ENCODE assay signal across 1 cellular context in the genomic region with DNA sequence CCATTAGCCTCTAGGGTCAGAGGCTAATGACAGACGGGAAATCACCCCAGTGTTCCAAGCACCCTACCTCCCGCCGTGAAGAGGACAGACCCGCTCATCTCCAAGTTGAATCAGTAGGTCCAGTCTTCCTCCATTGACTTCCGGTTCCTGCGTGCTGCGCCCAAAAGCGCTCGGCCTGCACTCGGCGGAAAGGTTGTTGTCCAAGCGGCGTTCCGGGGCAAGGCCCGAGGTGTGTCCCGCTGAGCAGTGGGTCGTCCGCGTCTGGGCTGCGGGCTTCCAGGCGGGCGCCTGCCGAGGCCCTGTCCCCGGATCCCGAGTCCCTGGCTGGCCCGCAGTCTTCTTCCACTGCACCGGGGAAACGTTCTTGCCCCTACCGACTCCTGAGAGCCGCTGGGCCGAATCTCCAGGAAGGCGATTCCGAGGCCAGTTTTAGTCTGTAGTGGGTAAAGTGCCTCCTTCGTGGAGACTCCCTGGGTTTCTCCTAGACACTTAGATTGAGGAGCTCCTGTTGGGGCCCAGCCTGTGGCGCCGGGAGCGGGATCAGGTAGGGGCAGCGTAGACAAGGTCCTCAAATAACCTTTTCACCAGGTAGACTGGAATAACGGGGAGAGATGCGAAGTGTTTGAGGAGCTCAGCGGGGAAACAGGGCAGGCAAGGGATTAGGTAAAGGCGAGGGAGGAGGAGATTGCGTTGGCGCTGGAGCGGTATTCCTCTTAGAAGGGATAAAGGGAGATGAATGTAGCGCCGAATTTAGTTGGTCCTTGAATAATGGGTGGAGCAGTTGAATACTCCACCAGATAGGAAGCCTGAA.
A peak's percentile ranks its signal among the peaks of the same experiment; 100 is the strongest.
TF ChIP-seq lines count a peak whose summit lies in the region.

A gene with protein sequence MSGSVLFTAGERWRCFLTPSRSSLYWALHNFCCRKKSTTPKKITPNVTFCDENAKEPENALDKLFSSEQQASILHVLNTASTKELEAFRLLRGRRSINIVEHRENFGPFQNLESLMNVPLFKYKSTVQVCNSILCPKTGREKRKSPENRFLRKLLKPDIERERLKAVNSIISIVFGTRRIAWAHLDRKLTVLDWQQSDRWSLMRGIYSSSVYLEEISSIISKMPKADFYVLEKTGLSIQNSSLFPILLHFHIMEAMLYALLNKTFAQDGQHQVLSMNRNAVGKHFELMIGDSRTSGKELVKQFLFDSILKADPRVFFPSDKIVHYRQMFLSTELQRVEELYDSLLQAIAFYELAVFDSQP (minus strand): TSS at position 138 of the 811 bp plus-strand sequence. CDS start 40 bp downstream, at position 98.

TF ChIP-seq in GM23338, 12 proteins besides CTCF, POLR2A, EP300 and RAD21 (continued from another document):
- TF ChIP-seq, protein P1, sequence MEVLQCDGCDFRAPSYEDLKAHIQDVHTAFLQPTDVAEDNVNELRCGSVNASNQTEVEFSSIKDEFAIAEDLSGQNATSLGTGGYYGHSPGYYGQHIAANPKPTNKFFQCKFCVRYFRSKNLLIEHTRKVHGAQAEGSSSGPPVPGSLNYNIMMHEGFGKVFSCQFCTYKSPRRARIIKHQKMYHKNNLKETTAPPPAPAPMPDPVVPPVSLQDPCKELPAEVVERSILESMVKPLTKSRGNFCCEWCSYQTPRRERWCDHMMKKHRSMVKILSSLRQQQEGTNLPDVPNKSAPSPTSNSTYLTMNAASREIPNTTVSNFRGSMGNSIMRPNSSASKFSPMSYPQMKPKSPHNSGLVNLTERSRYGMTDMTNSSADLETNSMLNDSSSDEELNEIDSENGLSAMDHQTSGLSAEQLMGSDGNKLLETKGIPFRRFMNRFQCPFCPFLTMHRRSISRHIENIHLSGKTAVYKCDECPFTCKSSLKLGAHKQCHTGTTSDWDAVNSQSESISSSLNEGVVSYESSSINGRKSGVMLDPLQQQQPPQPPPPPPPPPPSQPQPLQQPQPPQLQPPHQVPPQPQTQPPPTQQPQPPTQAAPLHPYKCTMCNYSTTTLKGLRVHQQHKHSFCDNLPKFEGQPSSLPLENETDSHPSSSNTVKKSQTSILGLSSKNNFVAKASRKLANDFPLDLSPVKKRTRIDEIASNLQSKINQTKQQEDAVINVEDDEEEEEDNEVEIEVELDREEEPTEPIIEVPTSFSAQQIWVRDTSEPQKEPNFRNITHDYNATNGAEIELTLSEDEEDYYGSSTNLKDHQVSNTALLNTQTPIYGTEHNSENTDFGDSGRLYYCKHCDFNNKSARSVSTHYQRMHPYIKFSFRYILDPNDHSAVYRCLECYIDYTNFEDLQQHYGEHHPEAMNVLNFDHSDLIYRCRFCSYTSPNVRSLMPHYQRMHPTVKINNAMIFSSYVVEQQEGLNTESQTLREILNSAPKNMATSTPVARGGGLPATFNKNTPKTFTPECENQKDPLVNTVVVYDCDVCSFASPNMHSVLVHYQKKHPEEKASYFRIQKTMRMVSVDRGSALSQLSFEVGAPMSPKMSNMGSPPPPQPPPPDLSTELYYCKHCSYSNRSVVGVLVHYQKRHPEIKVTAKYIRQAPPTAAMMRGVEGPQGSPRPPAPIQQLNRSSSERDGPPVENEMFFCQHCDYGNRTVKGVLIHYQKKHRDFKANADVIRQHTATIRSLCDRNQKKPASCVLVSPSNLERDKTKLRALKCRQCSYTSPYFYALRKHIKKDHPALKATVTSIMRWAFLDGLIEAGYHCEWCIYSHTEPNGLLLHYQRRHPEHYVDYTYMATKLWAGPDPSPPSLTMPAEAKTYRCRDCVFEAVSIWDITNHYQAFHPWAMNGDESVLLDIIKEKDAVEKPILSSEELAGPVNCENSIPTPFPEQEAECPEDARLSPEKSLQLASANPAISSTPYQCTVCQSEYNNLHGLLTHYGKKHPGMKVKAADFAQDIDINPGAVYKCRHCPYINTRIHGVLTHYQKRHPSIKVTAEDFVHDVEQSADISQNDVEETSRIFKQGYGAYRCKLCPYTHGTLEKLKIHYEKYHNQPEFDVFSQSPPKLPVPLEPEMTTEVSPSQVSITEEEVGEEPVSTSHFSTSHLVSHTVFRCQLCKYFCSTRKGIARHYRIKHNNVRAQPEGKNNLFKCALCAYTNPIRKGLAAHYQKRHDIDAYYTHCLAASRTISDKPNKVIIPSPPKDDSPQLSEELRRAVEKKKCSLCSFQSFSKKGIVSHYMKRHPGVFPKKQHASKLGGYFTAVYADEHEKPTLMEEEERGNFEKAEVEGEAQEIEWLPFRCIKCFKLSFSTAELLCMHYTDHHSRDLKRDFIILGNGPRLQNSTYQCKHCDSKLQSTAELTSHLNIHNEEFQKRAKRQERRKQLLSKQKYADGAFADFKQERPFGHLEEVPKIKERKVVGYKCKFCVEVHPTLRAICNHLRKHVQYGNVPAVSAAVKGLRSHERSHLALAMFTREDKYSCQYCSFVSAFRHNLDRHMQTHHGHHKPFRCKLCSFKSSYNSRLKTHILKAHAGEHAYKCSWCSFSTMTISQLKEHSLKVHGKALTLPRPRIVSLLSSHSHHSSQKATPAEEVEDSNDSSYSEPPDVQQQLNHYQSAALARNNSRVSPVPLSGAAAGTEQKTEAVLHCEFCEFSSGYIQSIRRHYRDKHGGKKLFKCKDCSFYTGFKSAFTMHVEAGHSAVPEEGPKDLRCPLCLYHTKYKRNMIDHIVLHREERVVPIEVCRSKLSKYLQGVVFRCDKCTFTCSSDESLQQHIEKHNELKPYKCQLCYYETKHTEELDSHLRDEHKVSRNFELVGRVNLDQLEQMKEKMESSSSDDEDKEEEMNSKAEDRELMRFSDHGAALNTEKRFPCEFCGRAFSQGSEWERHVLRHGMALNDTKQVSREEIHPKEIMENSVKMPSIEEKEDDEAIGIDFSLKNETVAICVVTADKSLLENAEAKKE (CRISPR knock-in tag; IDR thresholded peaks at IDR 0.05) = no peak
- TF ChIP-seq, protein P2, sequence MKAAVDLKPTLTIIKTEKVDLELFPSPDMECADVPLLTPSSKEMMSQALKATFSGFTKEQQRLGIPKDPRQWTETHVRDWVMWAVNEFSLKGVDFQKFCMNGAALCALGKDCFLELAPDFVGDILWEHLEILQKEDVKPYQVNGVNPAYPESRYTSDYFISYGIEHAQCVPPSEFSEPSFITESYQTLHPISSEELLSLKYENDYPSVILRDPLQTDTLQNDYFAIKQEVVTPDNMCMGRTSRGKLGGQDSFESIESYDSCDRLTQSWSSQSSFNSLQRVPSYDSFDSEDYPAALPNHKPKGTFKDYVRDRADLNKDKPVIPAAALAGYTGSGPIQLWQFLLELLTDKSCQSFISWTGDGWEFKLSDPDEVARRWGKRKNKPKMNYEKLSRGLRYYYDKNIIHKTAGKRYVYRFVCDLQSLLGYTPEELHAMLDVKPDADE (IDR thresholded peaks at IDR 0.05) = peak; percentile 79
- TF ChIP-seq CREB1 (CRISPR knock-in tag; IDR thresholded peaks at IDR 0.05; ENCODE audit: low read depth) (peak; percentile 75), POLR2AphosphoS5 (IDR thresholded peaks at IDR 0.05; ENCODE audit: low read depth) (peak; percentile 78)
